ENCODE assay signal across 31 cellular contexts in genomic region chr3:175059788-175060187, GRCh38.
"Had no signal": no experiment of that assay in that cellular context is flagged by ENCODE, and none has a peak within 500 bp of the region (broad histone marks: within the 10 kb centered on the region; RNA-seq: fewer than 3 reads in every experiment).

No MANE protein-coding gene starts in this region.

- H3K4me3 Mint-ChIP-seq: activated CD4-positive, alpha-beta memory T cell treated with anti-CD3 and anti-CD28 coated beads, Interleukin-2, amount 10 ng/mL, durations not matched to agents 7 days and 5 days; activated CD8-positive, alpha-beta memory T cell treated with anti-CD3 and anti-CD28 coated beads, Interleukin-2, amount 10 ng/mL, durations not matched to agents 7 days and 5 days; activated naive CD4-positive, alpha-beta T cell treated with anti-CD3 and anti-CD28 coated beads, Interleukin-2, amount 10 ng/mL, durations not matched to agents 7 days and 5 days; activated naive CD8-positive, alpha-beta T cell; activated naive CD8-positive, alpha-beta T cell treated with anti-CD3 and anti-CD28 coated beads, Interleukin-2, amount 50 U/mL, for 24 hours had no signal

- H3K4me1 Mint-ChIP-seq: activated CD4-positive, alpha-beta memory T cell treated with anti-CD3 and anti-CD28 coated beads, Interleukin-2, amount 10 ng/mL, durations not matched to agents 7 days and 5 days; activated CD8-positive, alpha-beta memory T cell treated with anti-CD3 and anti-CD28 coated beads, Interleukin-2, amount 10 ng/mL, durations not matched to agents 7 days and 5 days; activated naive CD4-positive, alpha-beta T cell treated with anti-CD3 and anti-CD28 coated beads, Interleukin-2, amount 10 ng/mL, durations not matched to agents 7 days and 5 days; activated naive CD8-positive, alpha-beta T cell treated with anti-CD3 and anti-CD28 coated beads, Interleukin-2, amount 50 U/mL, for 24 hours had no signal

- H2AFZ ChIP-seq: PC-9 had no signal

- H3K36me3 Mint-ChIP-seq: activated CD8-positive, alpha-beta memory T cell treated with anti-CD3 and anti-CD28 coated beads, Interleukin-2, amount 10 ng/mL, durations not matched to agents 7 days and 5 days; activated naive CD4-positive, alpha-beta T cell treated with anti-CD3 and anti-CD28 coated beads, Interleukin-2, amount 10 ng/mL, durations not matched to agents 7 days and 5 days; activated naive CD8-positive, alpha-beta T cell had no signal

- H3K36me3 ChIP-seq: WERI-Rb-1 had no signal

- ATAC-seq: activated CD8-positive, alpha-beta memory T cell treated with anti-CD3 and anti-CD28 coated beads, Interleukin-2, amount 10 ng/mL, durations not matched to agents 7 days and 5 days; activated naive CD8-positive, alpha-beta T cell treated with anti-CD3 and anti-CD28 coated beads, Interleukin-2, amount 50 U/mL, for 24 hours had no signal

- H3K27me3 Mint-ChIP-seq: activated CD4-positive, alpha-beta memory T cell treated with anti-CD3 and anti-CD28 coated beads, Interleukin-2, amount 10 ng/mL, durations not matched to agents 7 days and 5 days; activated CD8-positive, alpha-beta memory T cell treated with anti-CD3 and anti-CD28 coated beads, Interleukin-2, amount 10 ng/mL, durations not matched to agents 7 days and 5 days; activated naive CD4-positive, alpha-beta T cell treated with anti-CD3 and anti-CD28 coated beads, Interleukin-2, amount 10 ng/mL, durations not matched to agents 7 days and 5 days; activated naive CD8-positive, alpha-beta T cell; activated naive CD8-positive, alpha-beta T cell treated with anti-CD3 and anti-CD28 coated beads, Interleukin-2, amount 50 U/mL, for 24 hours had no signal

- H3K27ac ChIP-seq: PC-9, WERI-Rb-1 had no signal

- H3K4me3 ChIP-seq: PC-9 had no signal

- H3K27ac Mint-ChIP-seq: activated CD4-positive, alpha-beta memory T cell treated with anti-CD3 and anti-CD28 coated beads, Interleukin-2, amount 10 ng/mL, durations not matched to agents 7 days and 5 days; activated CD8-positive, alpha-beta memory T cell treated with anti-CD3 and anti-CD28 coated beads, Interleukin-2, amount 10 ng/mL, durations not matched to agents 7 days and 5 days; activated naive CD4-positive, alpha-beta T cell treated with anti-CD3 and anti-CD28 coated beads, Interleukin-2, amount 10 ng/mL, durations not matched to agents 7 days and 5 days; activated naive CD8-positive, alpha-beta T cell; activated naive CD8-positive, alpha-beta T cell treated with anti-CD3 and anti-CD28 coated beads, Interleukin-2, amount 50 U/mL, for 24 hours had no signal

- DNase-seq: activated CD4-positive, alpha-beta memory T cell treated with anti-CD3 and anti-CD28 coated beads, Interleukin-2, amount 10 ng/mL, durations not matched to agents 7 days and 5 days; activated CD4-positive, alpha-beta T cell treated with anti-CD3 and anti-CD28 coated beads for 1 hour; activated CD4-positive, alpha-beta T cell treated with anti-CD3 and anti-CD28 coated beads for 48 hours; activated CD4-positive, CD25-positive, alpha-beta regulatory T cell; activated CD8-positive, alpha-beta memory T cell treated with anti-CD3 and anti-CD28 coated beads for 24 hours; activated CD8-positive, alpha-beta memory T cell treated with anti-CD3 and anti-CD28 coated beads, Interleukin-2, amount 10 ng/mL, durations not matched to agents 7 days and 5 days; activated CD8-positive, alpha-beta memory T cell treated with anti-CD3 and anti-CD28 coated beads, Interleukin-2, amount 50 U/mL, for 48 hours; activated effector memory CD4-positive, alpha-beta T cell treated with Interleukin-2 at 50 U/mL for 16 hours; activated naive CD4-positive, alpha-beta T cell treated with anti-CD3 and anti-CD28 coated beads, Interleukin-2, amount 10 ng/mL, durations not matched to agents 7 days and 5 days; activated naive CD8-positive, alpha-beta T cell treated with anti-CD3 and anti-CD28 coated beads, Interleukin-2, amount 50 U/mL, for 24 hours; activated T-cell treated with anti-CD3 and anti-CD28 coated beads, Interleukin-2, amount 50 U/mL, for 48 hours; anterior cingulate cortex; caudate nucleus; cerebellar nuclear complex; KG1; NCI-H1105; NCI-H1417 treated with DMSO at 0.1 percent for 48 hours; NCI-H2029; NCI-H345; NCI-H524 treated with DMSO at 0.1 percent for 48 hours; NK-92 treated with Interleukin-12 subunit alpha and Interleukin-12 subunit beta, amount 100 ng/mL, for 24 hours; PC-9; Right ventricle myocardium superior; SW 1271; T-helper 1 cell; T-helper 2 cell; T-helper 9 cell; WERI-Rb-1 had no signal

- H3K4me2 ChIP-seq: PC-9 had no signal

- FAIRE-seq: bronchial epithelial cell, RCC 7860 had no signal
